28 cellular contexts compared by ENCODE assay signal in the genomic region with DNA sequence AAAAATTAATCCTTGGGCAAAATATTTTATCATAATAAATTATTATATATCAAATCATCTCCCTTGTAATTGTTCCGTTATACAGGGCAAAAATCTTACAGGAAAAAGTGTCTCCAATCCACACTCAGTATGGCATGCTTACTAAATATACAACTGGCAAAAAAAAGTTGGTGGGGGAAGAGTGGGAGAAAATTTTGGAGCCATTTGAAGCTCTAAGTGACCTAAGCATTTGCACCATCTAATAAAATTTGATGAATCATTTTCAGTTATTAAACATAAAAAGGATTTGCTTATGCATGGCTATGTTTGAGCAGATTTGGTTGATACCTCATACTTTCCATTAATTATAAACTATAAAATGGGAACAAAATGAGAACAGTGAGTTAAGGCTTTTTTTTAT.
"Had no signal": no experiment of that assay in that cellular context is flagged by ENCODE, and none has a peak within 500 bp of the region (broad histone marks: within the 10 kb centered on the region; RNA-seq: fewer than 3 reads in every experiment).

No MANE protein-coding gene starts in this region.

- H3K4me1 ChIP-seq: neural progenitor cell, testis, thyroid gland had no signal

- ATAC-seq: heart left ventricle; left colon; left lung; naive thymus-derived CD8-positive, alpha-beta T cell; right lobe of liver; stimulated activated memory B cell treated with anti-CD40 and anti-IgM and Interleukin-4, amounts not matched to agents 10 μg/mL and 1 μg/mL and 100 μg/mL, for 72 hours; stimulated activated naive CD8-positive, alpha-beta T cell treated with anti-CD3 and anti-CD28 coated beads, Interleukin-15, amount 100 ng/mL, for 72 hours had no signal

- H3K27ac ChIP-seq: neural progenitor cell, neutrophil, right lobe of liver, testis, thyroid gland had no signal

- DNase-seq: heart left ventricle; hypothalamus; immature natural killer cell; kidney; left colon; left lung; midbrain; naive thymus-derived CD8-positive, alpha-beta T cell; nephron progenitor cell; occipital lobe; right lobe of liver; stimulated activated CD4-positive, alpha-beta T cell treated with anti-CD3 and anti-CD28 coated beads, Interleukin-1b, Interleukin-23, amount 100 ng/mL, for 48 hours; stimulated activated CD4-positive, alpha-beta T cell treated with anti-CD3 and anti-CD28 coated beads, Interleukin-2, amount 100 ng/mL, for 48 hours; stimulated activated CD4-positive, alpha-beta T cell treated with anti-CD3 and anti-CD28 coated beads, Interleukin-4, amount 100 ng/mL, for 4 hours; stimulated activated CD8-positive, alpha-beta memory T cell treated with anti-CD3 and anti-CD28 coated beads, Interleukin-4, amount 100 ng/mL, for 48 hours; stimulated activated naive CD4-positive, alpha-beta T cell treated with Interleukin-2 at 50 U/mL for 16 hours; stimulated activated naive CD8-positive, alpha-beta T cell treated with anti-CD3 and anti-CD28 coated beads, Interleukin-15, amount 100 ng/mL, for 72 hours; substantia nigra; testis; thyroid gland; transverse colon; upper lobe of left lung had no signal

- H3K36me3 ChIP-seq: heart left ventricle, left lung, neural progenitor cell, neutrophil, right atrium auricular region, right lobe of liver, thyroid gland, transverse colon, upper lobe of left lung had no signal

- H3K4me3 ChIP-seq: heart left ventricle, left lung, lung, neural progenitor cell, right atrium auricular region, right lobe of liver, smooth muscle cell, testis, thyroid gland, transverse colon, upper lobe of left lung had no signal

- H3K27me3 ChIP-seq: left lung, neural progenitor cell, neutrophil, right atrium auricular region, right lobe of liver, testis, thyroid gland, transverse colon, upper lobe of left lung had no signal

- H3K9me3 ChIP-seq: neutrophil, right atrium auricular region, right lobe of liver, testis, thyroid gland, transverse colon had no signal
